In genomic region chr16:68116256-68116853, GRCh38 we compare ENCODE assay signal across 8 cellular contexts. TPM values are rescaled to one million over a fixed set of nuclear protein-coding genes. Genes with fewer than 3 reads are reported as not detected.
A peak's percentile ranks its signal among the peaks of the same experiment; 100 is the strongest.
DNase-seq lines count a peak whose midpoint lies in the region; ATAC-seq and TF ChIP-seq lines count a peak whose summit lies in the region.

No MANE protein-coding gene starts in this region.

- H3K4me2 ChIP-seq in SU-DHL-6 (ENCODE audit: low read depth, low read length, poor library complexity, severe bottlenecking), result no peak overlapping the region

- TF ChIP-seq CTCF in A673 (conservative IDR thresholded peaks at IDR 0.05; ENCODE audit: low read depth, low read length) (peak; percentile 57), GM12874 (IDR thresholded peaks at IDR 0.05; ENCODE audit: insufficient read depth, low read depth, low read length) (peak; percentile 49; the same call in 1 of the 2 replicates), SU-DHL-6 (IDR thresholded peaks at IDR 0.05; ENCODE audit: insufficient read depth, low read length, poor library complexity, severe bottlenecking) (peak; percentile 14)

- H2AFZ ChIP-seq in SU-DHL-6 (ENCODE audit: low read depth, low read length, severe bottlenecking), result no peak overlapping the region

- ATAC-seq in HG02798 (IDR thresholded peaks at IDR 0.05; ENCODE audit: poor library complexity, unreplicated experiment) (no peak), GM19463 (IDR thresholded peaks at IDR 0.05; ENCODE audit: unreplicated experiment) (no peak)

- no peak overlapping the region for H3K4me3 ChIP-seq in A673 (ENCODE audit: low read depth, low read length, poor library complexity, severe bottlenecking)
- no peak overlapping the region for H3K4me3 ChIP-seq in SU-DHL-6 (ENCODE audit: insufficient read depth, low read length, poor library complexity, severe bottlenecking)
- no peak overlapping the region for H3K4me3 ChIP-seq in effector memory CD4-positive, alpha-beta T cell (ENCODE audit: insufficient read depth, low read depth, low read length, poor library complexity, severe bottlenecking)

- H3K9ac ChIP-seq in SU-DHL-6 (ENCODE audit: low read length), result no peak overlapping the region

- BruUV-seq in A673 (replicated peaks; lab: Mats Ljungman, UMichigan), result no TSS peak

- H3K9me2 ChIP-seq in SU-DHL-6 (replicated peaks; ENCODE audit: insufficient read depth, low read length), result no peaks in the 10 kb centered on the region

- H3K4me1 ChIP-seq in A673 (ENCODE audit: insufficient read depth, low read length, poor library complexity, severe bottlenecking), result no peaks in the 10 kb centered on the region
- H3K4me1 ChIP-seq in effector memory CD4-positive, alpha-beta T cell (ENCODE audit: control insufficient read depth, insufficient read depth, low read length, poor library complexity, severe bottlenecking), result peaks cover 23% of the 10 kb centered on the region

- POLR2A ChIA-PET in A673 (lab: Charles Lee; ENCODE audit: low non-redundant PET), result no interaction called here

- no peaks in the 10 kb centered on the region for H3K27me3 ChIP-seq in A673 (replicated peaks; ENCODE audit: insufficient read depth, low read depth, low read length, poor library complexity)
- no peaks in the 10 kb centered on the region for H3K27me3 ChIP-seq in SU-DHL-6 (ENCODE audit: low read length)
- H3K27me3 ChIP-seq in effector memory CD4-positive, alpha-beta T cell (replicated peaks; ENCODE audit: control insufficient read depth, insufficient read depth, low read length, poor library complexity, severe bottlenecking), result no peaks in the 10 kb centered on the region

- intact Hi-C loops in A673 (cut with micrococcal nuclease; ENCODE audit: unreplicated experiment), result no loop called here

- H3K27ac ChIP-seq in A673 (ENCODE audit: low read depth, low read length, poor library complexity, severe bottlenecking) (no peak overlapping the region), SU-DHL-6 (ENCODE audit: low read depth, low read length) (no peak overlapping the region)
- H3K27ac ChIP-seq in effector memory CD4-positive, alpha-beta T cell (ENCODE audit: insufficient read depth, low read length, poor library complexity, severe bottlenecking), result no peak overlapping the region

- H3K79me2 ChIP-seq in SU-DHL-6 (ENCODE audit: insufficient read depth, low read length), result peaks cover 95% of the 10 kb centered on the region

- DNase-seq in A673 (ENCODE audit: low spot score) (peak; percentile 39), germinal center (ENCODE audit: low spot score) (peak; percentile 29), NCI-H2029 (lab: John Stamatoyannopoulos, UW) (no peak)
- DNase-seq in effector memory CD4-positive, alpha-beta T cell, result no peak

- CTCF ChIA-PET in A673 (lab: Charles Lee), result no interaction called here

- H3K36me3 ChIP-seq in A673 (ENCODE audit: insufficient read depth, low read length, poor library complexity, severe bottlenecking) (no peaks in the 10 kb centered on the region), SU-DHL-6 (ENCODE audit: low read length) (no peaks in the 10 kb centered on the region)
- H3K36me3 ChIP-seq in effector memory CD4-positive, alpha-beta T cell (ENCODE audit: control insufficient read depth, insufficient read depth, low read length), result no peaks in the 10 kb centered on the region

- H3F3A ChIP-seq in SU-DHL-6 (ENCODE audit: insufficient read depth), result no peaks in the 10 kb centered on the region

- H3K9me3 ChIP-seq in A673 (ENCODE audit: low read depth, low read length, poor library complexity, severe bottlenecking) (peaks cover under 1% of the 10 kb centered on the region), SU-DHL-6 (ENCODE audit: insufficient read depth, low read length) (no peaks in the 10 kb centered on the region)
- no peaks in the 10 kb centered on the region for H3K9me3 ChIP-seq in effector memory CD4-positive, alpha-beta T cell (ENCODE audit: control insufficient read depth, low read length)

- H4K20me1 ChIP-seq in SU-DHL-6 (ENCODE audit: low read depth, low read length), result peaks cover 7% of the 10 kb centered on the region; the same call in 1 of the 2 replicates

RNA-seq across cellular contexts. Expression of gene NFATC3, which starts 31.2 kb away (rescaled TPM):
- 53.7 and 56.0 TPM in 2 replicates for total RNA-seq in A673 (2021)

Comparison
In these comparisons a context has a peak if more than half of its experiments do, and no peak if none do; other contexts are left out.
1. DNase-seq: peak in A673 (single experiment) and germinal center (single experiment); none in effector memory CD4-positive, alpha-beta T cell (0 of 3) and NCI-H2029 (single experiment).
2. Peak in every context shown above with its lines, with median percentiles within 50 percentile points of each other: CTCF ChIP-seq.